In the genomic region with DNA sequence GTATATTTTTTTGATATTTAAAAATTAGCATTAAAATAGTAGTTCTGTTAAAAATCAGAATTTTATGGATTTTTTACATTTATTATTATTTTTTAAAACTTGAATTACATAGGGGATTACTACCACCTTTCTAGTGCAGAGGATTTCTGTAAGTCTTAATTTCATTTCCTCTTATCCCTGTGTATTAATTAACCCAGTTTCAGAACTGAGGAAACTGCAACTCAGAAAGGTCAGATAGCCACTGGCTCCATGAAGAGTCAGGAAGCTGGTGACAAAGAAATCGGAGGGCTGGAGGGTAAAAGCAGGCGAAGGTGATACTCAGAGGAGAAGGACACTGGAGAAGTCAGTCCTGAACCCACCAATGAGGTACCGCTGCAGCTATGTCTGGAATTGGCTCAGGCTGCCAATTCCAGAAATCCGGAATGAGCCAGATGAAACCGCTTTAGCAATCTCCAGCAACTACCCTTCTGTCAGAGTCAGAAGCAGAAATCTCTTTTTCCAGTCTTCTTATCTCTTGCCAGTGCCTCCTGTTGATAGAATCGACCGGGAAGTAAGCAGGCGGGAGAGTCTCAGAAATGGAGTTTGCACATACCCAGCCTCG, we compare ENCODE assay signal across 14 cellular contexts.
DNase-seq lines count a peak whose midpoint lies in the region; ATAC-seq and TF ChIP-seq lines count a peak whose summit lies in the region.
"Had no signal": no experiment of that assay in that cellular context is flagged by ENCODE, and none has a peak within 500 bp of the region (broad histone marks: within the 10 kb centered on the region; RNA-seq: fewer than 3 reads in every experiment).

No MANE protein-coding gene starts in this region.

- ATAC-seq in GM19452 (IDR thresholded peaks at IDR 0.05; ENCODE audit: unreplicated experiment) (peak; percentile 48), Right ventricle myocardium superior (ENCODE audit: poor library complexity) (peak; percentile 89), gastroesophageal sphincter (no peak), HG03520 (IDR thresholded peaks at IDR 0.05; ENCODE audit: unreplicated experiment) (no peak)
- ATAC-seq in CD4-positive, alpha-beta T cell (ENCODE audit: poor library complexity), result no peak
- ATAC-seq: GM12878 had no signal

- H3K4me2 ChIP-seq in neural cell (ENCODE audit: low read length), result peak overlapping the region; percentile 1

- no peaks in the 10 kb centered on the region for H3K27me3 ChIP-seq in neural cell (ENCODE audit: insufficient read depth, low read depth, low read length)
- no peaks in the 10 kb centered on the region for H3K27me3 ChIP-seq in gastroesophageal sphincter
- H3K27me3 ChIP-seq in CD4-positive, alpha-beta T cell (ENCODE audit: control insufficient read depth, insufficient read depth, low read length), result no peaks in the 10 kb centered on the region
- H3K27me3 ChIP-seq: esophagus muscularis mucosa had no signal

- H3F3A ChIP-seq in neural cell (ENCODE audit: insufficient read depth, low read length, poor library complexity, severe bottlenecking), result no peaks in the 10 kb centered on the region

- no peaks in the 10 kb centered on the region for H3K36me3 Mint-ChIP-seq in CD4-positive, alpha-beta T cell (ENCODE audit: low read depth)
- H3K36me3 Mint-ChIP-seq: activated CD4-positive, alpha-beta memory T cell treated with anti-CD3 and anti-CD28 coated beads for 36 hours had no signal

- no peak for TF ChIP-seq EP300 in neural cell (conservative IDR thresholded peaks at IDR 0.05; ENCODE audit: poor library complexity, severe bottlenecking)
- TF ChIP-seq EP300 in gastroesophageal sphincter (IDR thresholded peaks at IDR 0.05), result no peak

- H3K27ac Mint-ChIP-seq in CD4-positive, alpha-beta T cell, result no peak overlapping the region
- H3K27ac Mint-ChIP-seq: activated CD4-positive, alpha-beta memory T cell treated with anti-CD3 and anti-CD28 coated beads for 36 hours; T-helper 1 cell treated with Interleukin-12 subunit alpha and Interleukin-12 subunit beta and Interleukin-4 antibody, amounts not matched to agents 30 μg/mL and 1 μg/mL, for 36 hours had no signal

- H3K9me2 ChIP-seq in neural cell (ENCODE audit: insufficient read depth, low read length), result no peaks in the 10 kb centered on the region

- no peak overlapping the region for H3K4me3 Mint-ChIP-seq in CD4-positive, alpha-beta T cell
- H3K4me3 Mint-ChIP-seq: activated CD4-positive, alpha-beta memory T cell treated with anti-CD3 and anti-CD28 coated beads for 36 hours; T-helper 1 cell treated with Interleukin-12 subunit alpha and Interleukin-12 subunit beta and Interleukin-4 antibody, amounts not matched to agents 30 μg/mL and 1 μg/mL, for 36 hours had no signal

- H3K4me1 Mint-ChIP-seq in CD4-positive, alpha-beta T cell (ENCODE audit: low read depth), result peaks cover 22% of the 10 kb centered on the region

- no peak for TF ChIP-seq POLR2A in gastroesophageal sphincter (IDR thresholded peaks at IDR 0.05)

- no peak overlapping the region for H3K4me3 ChIP-seq in neural cell (ENCODE audit: low read length)
- no peak overlapping the region for H3K4me3 ChIP-seq in gastroesophageal sphincter
- H3K4me3 ChIP-seq: esophagus muscularis mucosa, GM12878 had no signal

- DNase-seq in NCI-H446 (lab: John Stamatoyannopoulos, UW), result peak; percentile 6 to 67
- no peak for DNase-seq in Right ventricle myocardium superior
- DNase-seq in CD4-positive, alpha-beta T cell, result no peak
- DNase-seq in HEK293T (ENCODE audit: extremely low spot score), result no peak
- DNase-seq: activated CD4-positive, alpha-beta memory T cell treated with anti-CD3 and anti-CD28 coated beads for 36 hours; activated gamma-delta T cell; central memory CD4-positive, alpha-beta T cell had no signal

- no peaks in the 10 kb centered on the region for H3K9me3 ChIP-seq in neural cell (ENCODE audit: low read length)
- H3K9me3 ChIP-seq in gastroesophageal sphincter, result no peaks in the 10 kb centered on the region
- H3K9me3 ChIP-seq in CD4-positive, alpha-beta T cell (ENCODE audit: control insufficient read depth, low read length), result no peaks in the 10 kb centered on the region
- H3K9me3 ChIP-seq: esophagus muscularis mucosa had no signal

- H3K36me3 ChIP-seq in neural cell (ENCODE audit: insufficient read depth, low read length) (no peaks in the 10 kb centered on the region), gastroesophageal sphincter (no peaks in the 10 kb centered on the region)
- H3K36me3 ChIP-seq: esophagus muscularis mucosa had no signal

- CTCF ChIA-PET in CD4-positive, alpha-beta T cell (lab: Charles Lee), result no interaction called here
- CTCF ChIA-PET in HEK293T (lab: Yijun Ruan, JAX), result no interaction called here

- no peaks in the 10 kb centered on the region for H4K20me1 ChIP-seq in neural cell (ENCODE audit: insufficient read depth)

- no peaks in the 10 kb centered on the region for H3K27me3 Mint-ChIP-seq in CD4-positive, alpha-beta T cell
- H3K27me3 Mint-ChIP-seq: activated CD4-positive, alpha-beta memory T cell treated with anti-CD3 and anti-CD28 coated beads for 36 hours had no signal

- H3K27ac ChIP-seq in neural cell (ENCODE audit: low read length), result no peak overlapping the region
- H3K27ac ChIP-seq in gastroesophageal sphincter, result no peak overlapping the region
- no peak overlapping the region for H3K27ac ChIP-seq in CD4-positive, alpha-beta T cell (ENCODE audit: low read depth, low read length)
- H3K27ac ChIP-seq: esophagus muscularis mucosa had no signal

- no peaks in the 10 kb centered on the region for H3K9me3 Mint-ChIP-seq in CD4-positive, alpha-beta T cell
- H3K9me3 Mint-ChIP-seq: activated CD4-positive, alpha-beta memory T cell treated with anti-CD3 and anti-CD28 coated beads for 36 hours; T-helper 1 cell treated with Interleukin-12 subunit alpha and Interleukin-12 subunit beta and Interleukin-4 antibody, amounts not matched to agents 30 μg/mL and 1 μg/mL, for 36 hours had no signal

- peaks cover 0 to 15% (median 0%) of the 10 kb centered on the region in 3 donors for H3K4me1 ChIP-seq in gastroesophageal sphincter

- TF ChIP-seq RAD21 in neural cell (conservative IDR thresholded peaks at IDR 0.05), result no peak

- POLR2A ChIA-PET in CD4-positive, alpha-beta T cell (lab: Charles Lee), result interaction anchor here (0.7 kb wide), 1 partner anchor 375 kb away, joined by 3 read pairs; no protein-coding TSS in a partner anchor
- POLR2A ChIA-PET in HEK293T (lab: Yijun Ruan, JAX), result no interaction called here

- intact Hi-C loops in Right ventricle myocardium superior (cut with DNase I), result no loop called here
- intact Hi-C loops in CD4-positive, alpha-beta T cell (cut with DNase I, micrococcal nuclease), result no loop called here

- H3K79me2 ChIP-seq in neural cell (replicated peaks; ENCODE audit: insufficient read depth, low read length), result no peaks in the 10 kb centered on the region

- H3K9ac ChIP-seq in neural cell (ENCODE audit: low read length), result no peak overlapping the region

- TF ChIP-seq CTCF in neural cell (IDR thresholded peaks at IDR 0.05; ENCODE audit: poor library complexity, severe bottlenecking) (no peak), gastroesophageal sphincter (IDR thresholded peaks at IDR 0.05) (no peak)
- TF ChIP-seq CTCF in CD4-positive, alpha-beta T cell (IDR thresholded peaks at IDR 0.05), result no peak

- H2AFZ ChIP-seq in neural cell (ENCODE audit: low read depth, low read length), result no peak overlapping the region

- WGBS in gastroesophageal sphincter (ENCODE audit: low coverage in 1 of 2), 2 donors, result 22 to 36% methylated on average over 7 to 9 of the region's 9 CpGs

TF ChIP-seq in HEK293T, 16 proteins besides CTCF, POLR2A, EP300 and RAD21:
- no peak for TF ChIP-seq SUZ12 (IDR thresholded peaks at IDR 0.05)
- TF ChIP-seq FOXK2 (IDR thresholded peaks at IDR 0.05), result no peak
- no peak for TF ChIP-seq PKNOX1 (IDR thresholded peaks at IDR 0.05)
- no peak for TF ChIP-seq ZNF384 (IDR thresholded peaks at IDR 0.05)
- no peak for TF ChIP-seq LEF1 (IDR thresholded peaks at IDR 0.05; ENCODE audit: borderline replicate concordance)
- TF ChIP-seq FOXM1 (IDR thresholded peaks at IDR 0.05; ENCODE audit: borderline replicate concordance), result no peak
- TF ChIP-seq FOXA1 (IDR thresholded peaks at IDR 0.05), result no peak
- TF ChIP-seq L3MBTL2 (conservative IDR thresholded peaks at IDR 0.05), result no peak
- no peak for TF ChIP-seq CTBP1 (IDR thresholded peaks at IDR 0.05; ENCODE audit: borderline replicate concordance)
- no peak for TF ChIP-seq SP1 (IDR thresholded peaks at IDR 0.05)
- TF ChIP-seq ELF4 (IDR thresholded peaks at IDR 0.05), result no peak
- TF ChIP-seq TARDBP (IDR thresholded peaks at IDR 0.05), result no peak
- no peak for TF ChIP-seq BHLHE40 (IDR thresholded peaks at IDR 0.05; ENCODE audit: borderline replicate concordance)
- TF ChIP-seq ARNT (IDR thresholded peaks at IDR 0.05), result no peak
- TF ChIP-seq HDGF (IDR thresholded peaks at IDR 0.05; ENCODE audit: borderline replicate concordance), result no peak
- TF ChIP-seq NFRKB (IDR thresholded peaks at IDR 0.05), result no peak

Comparison
In these comparisons a context has a peak if more than half of its experiments do, and no peak if none do; other contexts are left out.
1. ATAC-seq: peak in GM19452 (single experiment) and Right ventricle myocardium superior (single experiment); none in gastroesophageal sphincter (single experiment), CD4-positive, alpha-beta T cell (single experiment) and HG03520 (single experiment).
2. DNase-seq: peak in NCI-H446 (2 of 2); none in Right ventricle myocardium superior (single experiment), CD4-positive, alpha-beta T cell (0 of 10) and HEK293T (single experiment).